In genomic region chr3:146547235-146547835, GRCh38 we compare ENCODE assay signal across 17 cellular contexts. TPM values are rescaled to one million over a fixed set of nuclear protein-coding genes. Genes with fewer than 3 reads are reported as not detected.
"Had no signal": no experiment of that assay in that cellular context is flagged by ENCODE, and none has a peak within 500 bp of the region (broad histone marks: within the 10 kb centered on the region; RNA-seq: fewer than 3 reads in every experiment).

No MANE protein-coding gene starts in this region.

- H3K9me3 ChIP-seq: body of pancreas, gastroesophageal sphincter, tibial artery, uterus had no signal

- H3K9me3 Mint-ChIP-seq: central memory CD8-positive, alpha-beta T cell had no signal

- H3K27me3 Mint-ChIP-seq: central memory CD8-positive, alpha-beta T cell had no signal

- H3K27ac ChIP-seq: body of pancreas, gastroesophageal sphincter, tibial artery, uterus had no signal

- H3K4me3 ChIP-seq: body of pancreas, gastroesophageal sphincter, tibial artery, uterus had no signal

- DNase-seq: activated CD4-positive, CD25-positive, alpha-beta regulatory T cell treated with anti-CD3 and anti-CD28 coated beads, Interleukin-2, amount 50 U/mL, for 72 hours; activated T-cell treated with anti-CD3 and anti-CD28 coated beads, Interleukin-2, amount 50 U/mL, for 1 hour; amniotic stem cell; body of pancreas; cortex of kidney; effector CD8-positive, alpha-beta T cell; midbrain; retina; tibial artery; uterus had no signal

- H3K36me3 ChIP-seq: gastroesophageal sphincter, tibial artery, uterus had no signal

- ATAC-seq: body of pancreas, gastroesophageal sphincter, SK-N-SH treated with all-trans-retinoic acid at 6 μM for 48 hours had no signal

- H3K27me3 ChIP-seq: body of pancreas, gastroesophageal sphincter, tibial artery, uterus had no signal

- H3K4me3 Mint-ChIP-seq: central memory CD8-positive, alpha-beta T cell had no signal

RNA-seq across cellular contexts. Expression of gene PLSCR5, which starts 57.8 kb away (rescaled TPM):
- total RNA-seq: activated CD8-positive, alpha-beta memory T cell treated with anti-CD3 and anti-CD28 coated beads for 36 hours; body of pancreas; gastroesophageal sphincter; kidney epithelial cell; lower leg skin; skeletal muscle tissue; uterus had no signal
